ENCODE assay signal across 21 cellular contexts in the genomic region with DNA sequence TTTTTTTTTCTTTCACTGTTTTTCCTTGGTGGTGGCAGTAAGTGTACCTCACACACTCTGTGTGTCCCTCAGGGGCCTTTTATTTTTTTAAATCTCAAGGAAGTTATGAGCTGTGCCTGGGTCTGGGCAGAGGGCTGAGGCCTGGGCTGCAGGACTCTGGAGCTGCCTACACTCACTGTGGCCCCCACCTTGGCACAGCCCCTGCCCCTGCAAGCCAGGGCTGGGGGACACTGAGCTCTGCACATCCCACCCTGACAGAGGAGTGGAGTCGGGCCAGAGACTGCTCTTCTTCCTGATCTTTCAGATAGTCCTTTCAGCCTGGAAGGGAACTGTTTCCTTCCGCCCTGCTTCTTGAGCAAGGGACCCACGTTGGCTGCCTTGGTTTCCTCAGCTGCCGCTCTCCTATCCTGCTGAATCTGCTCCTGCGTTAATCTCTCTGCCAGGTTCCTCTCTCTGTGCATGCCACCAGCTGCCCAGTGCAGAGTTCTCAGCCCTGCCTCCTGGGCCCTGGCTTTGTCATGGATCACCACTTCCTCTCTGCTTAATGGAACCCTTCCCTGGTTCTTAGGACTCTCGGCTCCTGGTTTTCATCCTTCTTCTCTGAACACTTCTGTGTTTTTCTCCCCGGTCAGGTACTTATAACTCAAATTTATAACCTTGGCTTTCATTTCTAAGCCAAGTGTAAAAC.
"Had no signal": no experiment of that assay in that cellular context is flagged by ENCODE, and none has a peak within 500 bp of the region (broad histone marks: within the 10 kb centered on the region; RNA-seq: fewer than 3 reads in every experiment).

No MANE protein-coding gene starts in this region.

- H3K4me3 Mint-ChIP-seq: mesothelial cell of epicardium; nephron; stimulated activated memory B cell treated with anti-CD40 and anti-IgM and Interleukin-4, amounts not matched to agents 10 μg/mL and 1 μg/mL and 100 μg/mL, for 72 hours; stimulated activated naive CD8-positive, alpha-beta T cell treated with anti-CD3 and anti-CD28 coated beads, Interleukin-15, Interleukin-2, amounts not matched to agents 100 ng/mL and 50 ng/mL, for 24 hours had no signal

- H3K36me3 ChIP-seq: colonic mucosa, esophagus squamous epithelium, gastroesophageal sphincter, neutrophil, spleen, tibial artery, upper lobe of left lung, vagina had no signal

- H3K9me3 ChIP-seq: colonic mucosa, esophagus squamous epithelium, gastroesophageal sphincter, neutrophil, tibial artery, vagina had no signal

- H3K36me3 Mint-ChIP-seq: mesothelial cell of epicardium; stimulated activated memory B cell treated with anti-CD40 and anti-IgM and Interleukin-4, amounts not matched to agents 10 μg/mL and 1 μg/mL and 100 μg/mL, for 72 hours had no signal

- H3K4me1 ChIP-seq: colonic mucosa, gastroesophageal sphincter, tibial artery, upper lobe of left lung, vagina had no signal

- H3K27me3 ChIP-seq: colonic mucosa, gastroesophageal sphincter, upper lobe of left lung, vagina had no signal

- H3K9me3 Mint-ChIP-seq: nephron; stimulated activated memory B cell treated with anti-CD40 and anti-IgM and Interleukin-4, amounts not matched to agents 10 μg/mL and 1 μg/mL and 100 μg/mL, for 72 hours; stimulated activated naive CD8-positive, alpha-beta T cell treated with anti-CD3 and anti-CD28 coated beads, Interleukin-15, Interleukin-2, amounts not matched to agents 100 ng/mL and 50 ng/mL, for 24 hours had no signal

- DNase-seq: colonic mucosa; dermis blood vessel endothelial cell; esophagus squamous epithelium; foreskin fibroblast; glutamatergic neuron; left colon; left ventricle myocardium superior; spleen; stimulated activated CD4-positive, alpha-beta T cell treated with anti-CD3 and anti-CD28 coated beads, Interleukin-15, amount 100 ng/mL, for 24 hours; stimulated activated CD4-positive, alpha-beta T cell treated with anti-CD3 and anti-CD28 coated beads, Interleukin-1b, Interleukin-23, amount 100 ng/mL, for 48 hours; stimulated activated CD4-positive, alpha-beta T cell treated with anti-CD3 and anti-CD28 coated beads, Interleukin-4, amount 100 ng/mL, for 24 hours had no signal

- H3K27ac Mint-ChIP-seq: mesothelial cell of epicardium; stimulated activated memory B cell treated with anti-CD40 and anti-IgM and Interleukin-4, amounts not matched to agents 10 μg/mL and 1 μg/mL and 100 μg/mL, for 72 hours; stimulated activated naive CD8-positive, alpha-beta T cell treated with anti-CD3 and anti-CD28 coated beads, Interleukin-15, Interleukin-2, amounts not matched to agents 100 ng/mL and 50 ng/mL, for 24 hours had no signal

- H3K4me1 Mint-ChIP-seq: mesothelial cell of epicardium, nephron had no signal

- H3K4me3 ChIP-seq: colonic mucosa, esophagus squamous epithelium, gastroesophageal sphincter, spleen, tibial artery, upper lobe of left lung, vagina had no signal

- H3K27ac ChIP-seq: colonic mucosa, esophagus squamous epithelium, gastroesophageal sphincter, neutrophil, spleen, tibial artery, upper lobe of left lung, vagina had no signal

- ATAC-seq: gastroesophageal sphincter; left colon; left ventricle myocardium superior; sciatic nerve; stimulated activated memory B cell treated with anti-CD40 and anti-IgM and Interleukin-4, amounts not matched to agents 10 μg/mL and 1 μg/mL and 100 μg/mL, for 72 hours had no signal
